10 cellular contexts compared by ENCODE assay signal in genomic region chr9:23825700-23826099, GRCh38. TPM values are rescaled to one million over a fixed set of nuclear protein-coding genes. Genes with fewer than 3 reads are reported as not detected.
DNase-seq lines count a peak whose midpoint lies in the region; ATAC-seq, FAIRE-seq and TF ChIP-seq lines count a peak whose summit lies in the region.
"Had no signal": no experiment of that assay in that cellular context is flagged by ENCODE, and none has a peak within 500 bp of the region (broad histone marks: within the 10 kb centered on the region; RNA-seq: fewer than 3 reads in every experiment).

No MANE protein-coding gene starts in this region.

- peaks cover 38% of the 10 kb centered on the region for H3K4me1 ChIP-seq in neuron (ENCODE audit: insufficient read depth, low read length)

- FAIRE-seq in frontal cortex (lab: Jason Lieb, UNC): no peak

- no peak for DNase-seq in AG04449 (ENCODE audit: low read depth, low spot score)
- peak; percentile 18 for DNase-seq in RPMI7951 (ENCODE audit: low read depth)
- DNase-seq in epithelial cell of esophagus (ENCODE audit: low read depth): peak; percentile 43
- no peak for DNase-seq in stimulated activated CD4-positive, alpha-beta T cell treated with anti-CD3 and anti-CD28 coated beads, Interleukin-4, amount 100 ng/mL, for 4 hours
- DNase-seq in frontal cortex (ENCODE audit: low spot score in 2 of 2): no peak
- DNase-seq in omental fat pad (ENCODE audit: low spot score): no peak

- TF ChIP-seq CTCF in AG04449 (IDR thresholded peaks at IDR 0.05; ENCODE audit: insufficient read depth, low read length, missing control alignments) (no peak), epithelial cell of esophagus (IDR thresholded peaks at IDR 0.05; ENCODE audit: insufficient read depth, low read depth, low read length, missing control alignments) (no peak), omental fat pad (IDR thresholded peaks at IDR 0.05) (no peak)

- POLR2A ChIA-PET in AG04449 (lab: Yijun Ruan, JAX): no interaction called here

- CTCF ChIA-PET in AG04449 (lab: Yijun Ruan, JAX): no interaction called here

- ATAC-seq in HG02610 (IDR thresholded peaks at IDR 0.05; ENCODE audit: unreplicated experiment): no peak
- ATAC-seq in omental fat pad (ENCODE audit: low FRiP score): no peak

- no peaks in the 10 kb centered on the region for H3K27me3 ChIP-seq in neuron (ENCODE audit: insufficient read depth, low read length)

- peak overlapping the region; percentile 68 for H2AFZ ChIP-seq in neuron (ENCODE audit: low read depth, low read length)

- no peaks in the 10 kb centered on the region for H3K9me3 ChIP-seq in neuron (ENCODE audit: low read length)

- H3K4me3 ChIP-seq in AG04449 (ENCODE audit: low read depth, low read length): peak overlapping the region; percentile 55
- H3K4me3 ChIP-seq in epithelial cell of esophagus (ENCODE audit: low read length): peak overlapping the region; percentile 72
- H3K4me3 ChIP-seq in neuron (ENCODE audit: low read length): peak overlapping the region; percentile 100

- no peaks in the 10 kb centered on the region for H3K36me3 ChIP-seq in neuron (ENCODE audit: insufficient read depth, low read length)

RNA-seq across cellular contexts. Expression of gene ELAVL2, which starts 0.3 kb away (rescaled TPM):
- 0.98 and 1.1 TPM in 2 replicates for total RNA-seq in RPMI7951 (2014; rRNA removed; shearing (Covaris generic))
- 311 TPM for total RNA-seq in frontal cortex
- under 1 TPM in 2 of 4 donors, not detected in 2; 0.84 TPM for total RNA-seq in omental fat pad
- total RNA-seq: activated naive CD8-positive, alpha-beta T cell treated with anti-CD3 and anti-CD28 coated beads, Interleukin-2, amount 10 ng/mL, durations not matched to agents 7 days and 5 days; CD4-positive, alpha-beta T cell had no signal

Comparison
In these comparisons a context has a peak if more than half of its experiments do, and no peak if none do; other contexts are left out.
1. DNase-seq: peak in RPMI7951 (single experiment) and epithelial cell of esophagus (single experiment); none in AG04449 (single experiment), stimulated activated CD4-positive, alpha-beta T cell treated with anti-CD3 and anti-CD28 coated beads, Interleukin-4, amount 100 ng/mL, for 4 hours (0 of 2), frontal cortex (0 of 2) and omental fat pad (single experiment).
2. RNA of gene ELAVL2, which starts 0.3 kb away (total RNA-seq): 311 TPM in frontal cortex (single experiment); 0.98 to 1.1 TPM in RPMI7951 and 0.84 TPM in omental fat pad; every median in the first group is over 100 times any median in the second.
3. Peak in every context shown above with its lines, with median percentiles within 50 percentile points of each other: H3K4me3 ChIP-seq.